In the genomic region with DNA sequence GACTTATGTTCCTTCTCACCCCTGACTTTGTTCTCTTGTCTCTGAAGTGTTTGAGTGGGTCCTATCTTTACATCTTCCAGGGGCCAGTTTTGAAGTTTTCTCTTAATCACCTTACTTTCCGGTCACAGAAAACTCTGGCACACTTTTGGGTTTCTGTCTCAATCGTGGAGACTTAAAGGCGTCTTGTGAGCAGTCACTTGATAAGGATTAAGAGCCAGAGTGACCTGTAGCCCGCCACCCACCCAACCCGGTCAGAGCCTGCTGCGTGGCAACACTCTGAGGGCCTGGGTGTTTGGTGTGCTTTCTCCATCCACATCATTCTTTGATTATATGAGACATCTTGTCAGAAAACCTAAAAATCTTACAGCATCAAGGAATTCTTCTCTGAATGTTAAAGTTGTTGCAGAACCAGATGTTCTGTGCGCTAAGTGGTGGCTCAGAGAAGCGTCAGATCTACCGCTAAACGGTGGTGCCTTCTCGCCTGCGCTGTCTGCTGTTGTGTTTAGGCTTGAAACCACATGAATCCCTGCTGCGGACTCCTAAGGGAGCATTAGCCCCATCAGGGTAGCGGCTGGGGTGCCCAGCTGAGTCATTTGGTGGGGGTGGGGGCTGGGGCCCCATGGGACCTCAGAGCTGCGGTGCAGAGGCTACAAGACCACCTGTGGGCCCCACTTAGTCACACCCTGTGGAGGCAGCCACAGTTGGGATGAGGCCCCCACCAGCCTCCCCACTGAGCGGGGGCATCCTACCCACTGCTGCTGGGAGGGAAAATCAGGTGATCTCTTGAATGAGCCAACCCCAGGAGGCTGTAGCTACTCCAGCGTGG, we compare ENCODE assay signal across 13 cellular contexts.
DNase-seq lines count a peak whose midpoint lies in the region; ATAC-seq and TF ChIP-seq lines count a peak whose summit lies in the region.
"Had no signal": no experiment of that assay in that cellular context is flagged by ENCODE, and none has a peak within 500 bp of the region (broad histone marks: within the 10 kb centered on the region; RNA-seq: fewer than 3 reads in every experiment).

No MANE protein-coding gene starts in this region.

- H3K27me3 ChIP-seq in stomach smooth muscle (ENCODE audit: control insufficient read depth in 1 of 2, insufficient read depth in 2 of 2, low read length in 2 of 2): no peaks in the 10 kb centered on the region
- H3K27me3 ChIP-seq in A673 (replicated peaks; ENCODE audit: insufficient read depth, low read depth, low read length, poor library complexity): no peaks in the 10 kb centered on the region
- H3K27me3 ChIP-seq: upper lobe of left lung had no signal

- peaks cover 3 to 6% of the 10 kb centered on the region in 2 donors for H3K9me3 ChIP-seq in stomach smooth muscle (ENCODE audit: control insufficient read depth in 2 of 2, low read length in 2 of 2)
- no peaks in the 10 kb centered on the region for H3K9me3 ChIP-seq in A673 (ENCODE audit: low read depth, low read length, poor library complexity, severe bottlenecking)
- H3K9me3 ChIP-seq: upper lobe of left lung had no signal

- no peaks in the 10 kb centered on the region for H3K27me3 Mint-ChIP-seq in activated T-helper 17 cell treated with anti-CD3 and anti-CD28 coated beads, Interleukin-2, amount 50 U/mL, for 72 hours
- no peaks in the 10 kb centered on the region for H3K27me3 Mint-ChIP-seq in natural killer cell treated with Interleukin-12 subunit alpha and Interleukin-12 subunit beta and Interleukin-15 and Interleukin-18, amount 100 ng/mL, for 72 hours
- H3K27me3 Mint-ChIP-seq: naive B cell had no signal

- DNase-seq in activated gamma-delta T cell treated with anti-CD3 and anti-CD28 coated beads, Interleukin-2, amount 50 U/mL, for 16 hours (ENCODE audit: low read depth): peak; percentile 18
- DNase-seq in activated gamma-delta T cell treated with Interleukin-2 at 50 U/mL for 16 hours (no peak), A673 (ENCODE audit: low spot score) (no peak), ACHN (no peak), cardiac septum (ENCODE audit: low spot score) (no peak)
- no peak for DNase-seq in natural killer cell treated with Interleukin-12 subunit alpha and Interleukin-12 subunit beta and Interleukin-15 and Interleukin-18, amount 100 ng/mL, for 72 hours (ENCODE audit: low spot score)
- DNase-seq: left colon, naive B cell, NCI-H1417, T1000 had no signal

- peaks cover 60% of the 10 kb centered on the region for H3K4me1 Mint-ChIP-seq in activated T-helper 17 cell treated with anti-CD3 and anti-CD28 coated beads, Interleukin-2, amount 50 U/mL, for 72 hours
- peaks cover 48 to 57% of the 10 kb centered on the region in 2 donors for H3K4me1 Mint-ChIP-seq in natural killer cell treated with Interleukin-12 subunit alpha and Interleukin-12 subunit beta and Interleukin-15 and Interleukin-18, amount 100 ng/mL, for 72 hours (ENCODE audit: low read depth in 2 of 2)

- peak overlapping the region; percentile 84 for H3K4me3 Mint-ChIP-seq in activated T-helper 17 cell treated with anti-CD3 and anti-CD28 coated beads, Interleukin-2, amount 50 U/mL, for 72 hours
- H3K4me3 Mint-ChIP-seq in natural killer cell treated with Interleukin-12 subunit alpha and Interleukin-12 subunit beta and Interleukin-15 and Interleukin-18, amount 100 ng/mL, for 72 hours: no peak overlapping the region
- H3K4me3 Mint-ChIP-seq: naive B cell had no signal

- intact Hi-C loops in A673 (cut with micrococcal nuclease; ENCODE audit: unreplicated experiment) (no loop called here), cardiac septum (cut with DNase I) (no loop called here)

- H3K9ac ChIP-seq in stomach smooth muscle (ENCODE audit: low read length in 2 of 2): no peak overlapping the region

- TF ChIP-seq CTCF in A673 (conservative IDR thresholded peaks at IDR 0.05; ENCODE audit: low read depth, low read length): no peak

- H3K36me3 ChIP-seq in stomach smooth muscle (ENCODE audit: control insufficient read depth in 2 of 2, insufficient read depth in 2 of 2, low read length in 2 of 2) (peaks cover 24 to 28% of the 10 kb centered on the region in 2 donors), A673 (ENCODE audit: insufficient read depth, low read length, poor library complexity, severe bottlenecking) (no peaks in the 10 kb centered on the region)

- in situ Hi-C loops in ACHN (cut with HindIII; ENCODE audit: low pct_ligation_motif_present, low pct_unique_long_range_greater_than_20kb, low sequenced_read_pairs): no loop called here

- H3K36me3 Mint-ChIP-seq in activated T-helper 17 cell treated with anti-CD3 and anti-CD28 coated beads, Interleukin-2, amount 50 U/mL, for 72 hours (ENCODE audit: low read depth): peaks cover 100% of the 10 kb centered on the region
- H3K36me3 Mint-ChIP-seq in natural killer cell treated with Interleukin-12 subunit alpha and Interleukin-12 subunit beta and Interleukin-15 and Interleukin-18, amount 100 ng/mL, for 72 hours: peaks cover 48% of the 10 kb centered on the region

- ATAC-seq in activated T-helper 17 cell treated with anti-CD3 and anti-CD28 coated beads, Interleukin-2, amount 50 U/mL, for 72 hours (replicated peaks): peak; percentile 37
- peak in 1 of 2 donors; percentile 40 for ATAC-seq in natural killer cell treated with Interleukin-12 subunit alpha and Interleukin-12 subunit beta and Interleukin-15 and Interleukin-18, amount 100 ng/mL, for 72 hours
- ATAC-seq: left colon had no signal

- peak overlapping the region; percentile 96 for H3K27ac Mint-ChIP-seq in activated T-helper 17 cell treated with anti-CD3 and anti-CD28 coated beads, Interleukin-2, amount 50 U/mL, for 72 hours
- H3K27ac Mint-ChIP-seq in natural killer cell treated with Interleukin-12 subunit alpha and Interleukin-12 subunit beta and Interleukin-15 and Interleukin-18, amount 100 ng/mL, for 72 hours: peak overlapping the region; percentile 92 to 100

- CTCF ChIA-PET in A673 (lab: Charles Lee): no interaction called here

- POLR2A ChIA-PET in A673 (lab: Charles Lee; ENCODE audit: low non-redundant PET): no interaction called here

- H3K27ac ChIP-seq in stomach smooth muscle (ENCODE audit: low read length) (peak overlapping the region; percentile 11), A673 (ENCODE audit: low read depth, low read length, poor library complexity, severe bottlenecking) (no peak overlapping the region)
- H3K27ac ChIP-seq: upper lobe of left lung had no signal

- BruUV-seq in A673 (replicated peaks; lab: Mats Ljungman, UMichigan): no TSS peak

- peaks cover 4% of the 10 kb centered on the region for H3K9me3 Mint-ChIP-seq in activated T-helper 17 cell treated with anti-CD3 and anti-CD28 coated beads, Interleukin-2, amount 50 U/mL, for 72 hours
- H3K9me3 Mint-ChIP-seq in natural killer cell treated with Interleukin-12 subunit alpha and Interleukin-12 subunit beta and Interleukin-15 and Interleukin-18, amount 100 ng/mL, for 72 hours: peaks cover 3% of the 10 kb centered on the region
- H3K9me3 Mint-ChIP-seq: naive B cell had no signal

- H3K4me1 ChIP-seq in stomach smooth muscle (ENCODE audit: control insufficient read depth, insufficient read depth, low read length) (peaks cover 15% of the 10 kb centered on the region), A673 (ENCODE audit: insufficient read depth, low read length, poor library complexity, severe bottlenecking) (no peaks in the 10 kb centered on the region)

- H3K4me3 ChIP-seq in stomach smooth muscle (ENCODE audit: low read length in 2 of 2): no peak overlapping the region
- H3K4me3 ChIP-seq in A673 (ENCODE audit: low read depth, low read length, poor library complexity, severe bottlenecking): no peak overlapping the region
- H3K4me3 ChIP-seq: upper lobe of left lung had no signal
